ENCODE assay signal across 1 cellular context in genomic region chr10:129863231-129863663, GRCh38.
TF ChIP-seq lines count a peak whose summit lies in the region.

No MANE protein-coding gene starts in this region.

TF ChIP-seq in IMR-90, 13 proteins besides CTCF, POLR2A, EP300 and RAD21:
- no peak for TF ChIP-seq MXI1 (IDR thresholded peaks at IDR 0.05; ENCODE audit: borderline replicate concordance, low read depth, low read length)
